In genomic region chr12:6606331-6607131, GRCh38 we compare ENCODE assay signal across 8 cellular contexts. TPM values are rescaled to one million over a fixed set of nuclear protein-coding genes. Genes with fewer than 3 reads are reported as not detected.
DNase-seq lines count a peak whose midpoint lies in the region; ATAC-seq, FAIRE-seq and TF ChIP-seq lines count a peak whose summit lies in the region.

No MANE protein-coding gene starts in this region.

- H3K9ac ChIP-seq in keratinocyte (ENCODE audit: control insufficient read depth, extremely low read depth, insufficient read depth, low read length) (peak overlapping the region; percentile 74), smooth muscle cell (ENCODE audit: low read depth) (peak overlapping the region; percentile 92)

- H3F3A ChIP-seq in smooth muscle cell (ENCODE audit: low read depth) = peaks cover 28% of the 10 kb centered on the region

- peak overlapping the region; percentile 93 for H3K4me3 ChIP-seq in HFF-Myc (replicated peaks; ENCODE audit: low read depth, low read length)
- peak overlapping the region; percentile 97 to 99 (median 98) for H3K4me3 ChIP-seq in breast epithelium
- peak overlapping the region; percentile 78 to 84 (median 78) for H3K4me3 ChIP-seq in keratinocyte (ENCODE audit: control insufficient read depth in 2 of 3, extremely low read depth in 1 of 3, insufficient read depth in 2 of 3, low read depth in 1 of 3, low read length in 3 of 3)
- H3K4me3 ChIP-seq in smooth muscle cell = peak overlapping the region; percentile 96

- peak; percentile 68 for DNase-seq in Ammon's horn (ENCODE audit: low spot score)
- no peak for DNase-seq in HFF-Myc (ENCODE audit: extremely low read depth, low read depth)
- peak; percentile 61 for DNase-seq in UCSD-AML1 (lab: John Stamatoyannopoulos, UW; ENCODE audit: unreplicated experiment)
- peak; percentile 48 to 56 for DNase-seq in breast epithelium (ENCODE audit: low spot score in 2 of 2)
- no peak for DNase-seq in keratinocyte (ENCODE audit: low read depth, low spot score)
- no peak for DNase-seq in smooth muscle cell (lab: John Stamatoyannopoulos, UW; ENCODE audit: unreplicated experiment)

- H3K4me1 ChIP-seq in breast epithelium (peaks cover 12 to 25% of the 10 kb centered on the region in 2 donors), keratinocyte (ENCODE audit: control insufficient read depth, extremely low read depth, insufficient read depth, low read length) (peaks cover 33% of the 10 kb centered on the region), smooth muscle cell (ENCODE audit: low read depth) (peaks cover 38% of the 10 kb centered on the region)

- H4K20me1 ChIP-seq in keratinocyte (ENCODE audit: control insufficient read depth, extremely low read depth, insufficient read depth, low read length) (no peaks in the 10 kb centered on the region), smooth muscle cell (ENCODE audit: low read depth) (peaks cover 51% of the 10 kb centered on the region)

- H3K27me3 ChIP-seq in breast epithelium (no peaks in the 10 kb centered on the region), keratinocyte (ENCODE audit: control insufficient read depth, extremely low read depth, insufficient read depth, low read length) (no peaks in the 10 kb centered on the region), smooth muscle cell (ENCODE audit: low read depth) (no peaks in the 10 kb centered on the region)

- H3K4me2 ChIP-seq in keratinocyte (ENCODE audit: control insufficient read depth, extremely low read depth, insufficient read depth, low read depth, low read length) (peak overlapping the region; percentile 97), smooth muscle cell (peak overlapping the region; percentile 92)

- peak overlapping the region; percentile 98 to 100 for H3K27ac ChIP-seq in breast epithelium
- peak overlapping the region; percentile 53 for H3K27ac ChIP-seq in keratinocyte (ENCODE audit: control insufficient read depth, insufficient read depth, low read length)
- H3K27ac ChIP-seq in smooth muscle cell (ENCODE audit: low read depth) = peak overlapping the region; percentile 86

- peak overlapping the region; percentile 21 for H2AFZ ChIP-seq in keratinocyte (ENCODE audit: control insufficient read depth, low read length)
- no peak overlapping the region for H2AFZ ChIP-seq in smooth muscle cell (ENCODE audit: low read depth)

- dilution Hi-C loops in keratinocyte (cut with MboI; ENCODE audit: extremely low pct_ligation_motif_present, low sequenced_read_pairs) = no loop called here

- TF ChIP-seq POLR2A in breast epithelium (IDR thresholded peaks at IDR 0.05) = no peak

- ATAC-seq in GM19467 (IDR thresholded peaks at IDR 0.05; ENCODE audit: unreplicated experiment) = no peak
- ATAC-seq in GM18520 (IDR thresholded peaks at IDR 0.05; ENCODE audit: unreplicated experiment) = no peak

- under 1% methylated on average over 25 of the region's 70 CpGs for WGBS in smooth muscle cell (ENCODE audit: low lambda C conversion rate)

- H3K9me3 ChIP-seq in breast epithelium (no peaks in the 10 kb centered on the region), keratinocyte (ENCODE audit: control insufficient read depth, low read depth, low read length) (no peaks in the 10 kb centered on the region), smooth muscle cell (replicated peaks; ENCODE audit: low read depth) (no peaks in the 10 kb centered on the region)

- peaks cover 3% of the 10 kb centered on the region for H3K9me1 ChIP-seq in keratinocyte (ENCODE audit: control insufficient read depth, extremely low read depth, insufficient read depth, low read length)

- H3K79me2 ChIP-seq in keratinocyte (ENCODE audit: control insufficient read depth, insufficient read depth, low read length) (peaks cover 43% of the 10 kb centered on the region), smooth muscle cell (ENCODE audit: low read depth) (peaks cover 49% of the 10 kb centered on the region)

- H3K36me3 ChIP-seq in breast epithelium = no peaks in the 10 kb centered on the region
- H3K36me3 ChIP-seq in keratinocyte (ENCODE audit: control insufficient read depth in 2 of 2, extremely low read depth in 1 of 2, insufficient read depth in 2 of 2, low read length in 2 of 2) = peaks cover 10 to 14% of the 10 kb centered on the region in 2 experiments
- H3K36me3 ChIP-seq in smooth muscle cell (ENCODE audit: low read depth) = no peaks in the 10 kb centered on the region

- no peak for FAIRE-seq in keratinocyte (lab: Jason Lieb, UNC)

- intact Hi-C loops in breast epithelium (cut with DNase I; ENCODE audit: low total_unique reads) = no loop called here

- TF ChIP-seq CTCF in HFF-Myc (IDR thresholded peaks at IDR 0.05; ENCODE audit: low read depth, low read length, missing control alignments) (no peak), breast epithelium (IDR thresholded peaks at IDR 0.05) (no peak), keratinocyte (optimal IDR thresholded peaks at IDR 0.05 in 1 of 3, IDR thresholded peaks at IDR 0.05 in 1 of 3, conservative IDR thresholded peaks at IDR 0.05 in 1 of 3; ENCODE audit: extremely low read depth in 1 of 3, insufficient read depth in 2 of 3, low read length in 3 of 3) (no peak), smooth muscle cell (IDR thresholded peaks at IDR 0.05; ENCODE audit: borderline replicate concordance, insufficient read depth, poor library complexity, severe bottlenecking) (no peak)

RNA-seq across cellular contexts. Expression of gene CHD4, which starts 0.6 kb away (rescaled TPM):
- total RNA-seq in breast epithelium (100 to 1,000 TPM; 162 to 227 (median 203) TPM), smooth muscle cell (172 and 176 TPM in 2 replicates)
- polyA plus RNA-seq in keratinocyte (79.7 to 93.1 TPM (median 81.2 TPM) in 3 replicates), smooth muscle cell (87.5 and 122 TPM in 2 replicates)
- polyA plus RNA-seq in keratinocyte (2011; ENCODE audit: low read depth) = 360 TPM
- polyA plus RNA-seq in keratinocyte (2011; cell fraction: cytosol; rRNA removed) = 77.1 and 92.5 TPM in 2 replicates
- polyA plus RNA-seq in keratinocyte (2011; cell fraction: nucleus; rRNA removed) = 223 and 264 TPM in 2 replicates
- 101 and 119 TPM in 2 replicates for polyA plus RNA-seq in keratinocyte (2012; ENCODE audit: low replicate concordance)
- polyA minus RNA-seq in keratinocyte = 180 to 319 TPM (median 235 TPM) in 3 replicates
- polyA minus RNA-seq in keratinocyte (2011; cell fraction: cytosol; rRNA and poly(A)+ RNA removed) = 112 TPM
- 108 and 190 TPM in 2 replicates for polyA minus RNA-seq in keratinocyte (2011; cell fraction: nucleus; rRNA and poly(A)+ RNA removed)

RNA-seq across cellular contexts. Expression of gene LPAR5, which starts 29.2 kb away (rescaled TPM):
- total RNA-seq in breast epithelium (1 to 10 TPM in 2 of 3 donors, under 1 TPM in 1; 0.98 to 1.8 (median 1.8) TPM), smooth muscle cell (2.0 and 4.4 TPM in 2 replicates)
- polyA plus RNA-seq in keratinocyte (6.7 to 11.7 TPM (median 8.3 TPM) in 3 replicates), smooth muscle cell (1.3 and 1.8 TPM in 2 replicates)
- polyA plus RNA-seq in keratinocyte (2011; ENCODE audit: low read depth) = 1.8 TPM
- polyA plus RNA-seq in keratinocyte (2011; cell fraction: cytosol; rRNA removed) = 7.1 and 8.1 TPM in 2 replicates
- 14.6 and 17.4 TPM in 2 replicates for polyA plus RNA-seq in keratinocyte (2011; cell fraction: nucleus; rRNA removed)
- 6.4 and 12.5 TPM in 2 replicates for polyA plus RNA-seq in keratinocyte (2012; ENCODE audit: low replicate concordance)
- 8.7 to 32.0 TPM (median 9.3 TPM) in 3 replicates for polyA minus RNA-seq in keratinocyte
- 11.5 TPM for polyA minus RNA-seq in keratinocyte (2011; cell fraction: cytosol; rRNA and poly(A)+ RNA removed)
- polyA minus RNA-seq in keratinocyte (2011; cell fraction: nucleus; rRNA and poly(A)+ RNA removed) = 12.1 and 13.9 TPM in 2 replicates

RNA-seq across cellular contexts. Expression of gene NOP2, which starts 38.4 kb away (rescaled TPM):
- total RNA-seq in breast epithelium = 10 to 100 TPM; 30.6 to 37.6 (median 31.5) TPM
- 85.9 to 108 TPM (median 94.4 TPM) in 3 replicates for polyA plus RNA-seq in keratinocyte
- polyA plus RNA-seq in keratinocyte (2011; ENCODE audit: low read depth) = 80.5 TPM
- polyA plus RNA-seq in keratinocyte (2011; cell fraction: cytosol; rRNA removed) = 47.6 and 60.9 TPM in 2 replicates
- 204 and 213 TPM in 2 replicates for polyA plus RNA-seq in keratinocyte (2011; cell fraction: nucleus; rRNA removed)
- polyA plus RNA-seq in keratinocyte (2012; ENCODE audit: low replicate concordance) = 43.9 and 68.1 TPM in 2 replicates
- polyA minus RNA-seq in keratinocyte = 42.4 to 61.1 TPM (median 42.9 TPM) in 3 replicates
- polyA minus RNA-seq in keratinocyte (2011; cell fraction: cytosol; rRNA and poly(A)+ RNA removed) = 31.8 TPM
- 46.1 and 59.3 TPM in 2 replicates for polyA minus RNA-seq in keratinocyte (2011; cell fraction: nucleus; rRNA and poly(A)+ RNA removed)
- 29.7 and 41.9 TPM in 2 replicates for total RNA-seq in smooth muscle cell
- 23.6 and 30.4 TPM in 2 replicates for polyA plus RNA-seq in smooth muscle cell

RNA-seq across cellular contexts. Expression of gene ACRBP, which starts 40.7 kb away (rescaled TPM):
- 1 to 10 TPM in 1 of 3 donors, under 1 TPM in 2; 0.59 to 2.4 (median 0.66) TPM for total RNA-seq in breast epithelium
- 0.07 to 0.21 TPM (median 0.09 TPM) in 3 replicates for polyA plus RNA-seq in keratinocyte
- 1.00 TPM for polyA plus RNA-seq in keratinocyte (2011; ENCODE audit: low read depth)
- 0.16 TPM in 1 of 2 replicates, not detected in the other for polyA plus RNA-seq in keratinocyte (2011; cell fraction: cytosol; rRNA removed)
- polyA plus RNA-seq in keratinocyte (2011; cell fraction: nucleus; rRNA removed) = 1.2 and 1.4 TPM in 2 replicates
- polyA plus RNA-seq in keratinocyte (2012; ENCODE audit: low replicate concordance) = 1.6 TPM in 1 of 2 replicates, not detected in the other
- polyA minus RNA-seq in keratinocyte = 0.76 TPM in 1 of 3 replicates, not detected in the others
- not detected for polyA minus RNA-seq in keratinocyte (2011; cell fraction: cytosol; rRNA and poly(A)+ RNA removed)
- not detected in 2 replicates for polyA minus RNA-seq in keratinocyte (2011; cell fraction: nucleus; rRNA and poly(A)+ RNA removed)
- total RNA-seq in smooth muscle cell = not detected in 2 replicates
- 0.82 TPM in 1 of 2 replicates, not detected in the other for polyA plus RNA-seq in smooth muscle cell

RNA-seq across cellular contexts. Expression of gene IFFO1, which starts 50.7 kb away (rescaled TPM):
- 10 to 100 TPM in 2 of 3 donors, 1 to 10 TPM in 1; 7.2 to 22.4 (median 15.7) TPM for total RNA-seq in breast epithelium
- polyA plus RNA-seq in keratinocyte = 0.67 to 1.0 TPM (median 0.75 TPM) in 3 replicates
- 0.12 TPM for polyA plus RNA-seq in keratinocyte (2011; ENCODE audit: low read depth)
- 0.28 and 0.70 TPM in 2 replicates for polyA plus RNA-seq in keratinocyte (2011; cell fraction: cytosol; rRNA removed)
- polyA plus RNA-seq in keratinocyte (2011; cell fraction: nucleus; rRNA removed) = 1.0 and 1.3 TPM in 2 replicates
- 0.24 and 0.58 TPM in 2 replicates for polyA plus RNA-seq in keratinocyte (2012; ENCODE audit: low replicate concordance)
- 0.30 to 0.80 TPM (median 0.53 TPM) in 3 replicates for polyA minus RNA-seq in keratinocyte
- not detected for polyA minus RNA-seq in keratinocyte (2011; cell fraction: cytosol; rRNA and poly(A)+ RNA removed)
- 0.62 and 0.84 TPM in 2 replicates for polyA minus RNA-seq in keratinocyte (2011; cell fraction: nucleus; rRNA and poly(A)+ RNA removed)
- total RNA-seq in smooth muscle cell = 4.2 and 5.2 TPM in 2 replicates
- 13.3 and 19.1 TPM in 2 replicates for polyA plus RNA-seq in smooth muscle cell

Comparison
In these comparisons a context has a peak if more than half of its experiments do, and no peak if none do; other contexts are left out.
1. DNase-seq: peak in Ammon's horn (single experiment), UCSD-AML1 (single experiment) and breast epithelium (2 of 2); none in HFF-Myc (single experiment), keratinocyte (single experiment) and smooth muscle cell (single experiment).
2. Peak in every context shown above with its lines, with median percentiles within 50 percentile points of each other: H3K4me3 ChIP-seq and H3K27ac ChIP-seq.